22 cellular contexts compared by ENCODE assay signal in genomic region chr14:43939836-43940235, GRCh38.
DNase-seq lines count a peak whose midpoint lies in the region; ATAC-seq and TF ChIP-seq lines count a peak whose summit lies in the region.
"Had no signal": no experiment of that assay in that cellular context is flagged by ENCODE, and none has a peak within 500 bp of the region (broad histone marks: within the 10 kb centered on the region; RNA-seq: fewer than 3 reads in every experiment).

No MANE protein-coding gene starts in this region.

- H3K36me3 ChIP-seq in mesenchymal stem cell (ENCODE audit: control insufficient read depth in 1 of 2, insufficient read depth in 2 of 2, low read depth in 1 of 2, low read length in 2 of 2) (no peaks in the 10 kb centered on the region), osteoblast (ENCODE audit: insufficient read depth, low read length) (no peaks in the 10 kb centered on the region), aorta (ENCODE audit: control insufficient read depth in 1 of 2, insufficient read depth in 2 of 2, low read length in 1 of 2) (no peaks in the 10 kb centered on the region)
- H3K36me3 ChIP-seq: BLaER1 had no signal

- H4K8ac ChIP-seq in mesenchymal stem cell (ENCODE audit: low read length): peak overlapping the region; percentile 2

- H3K4me1 ChIP-seq in mesenchymal stem cell (ENCODE audit: control insufficient read depth, insufficient read depth, low read depth, low read length) (no peaks in the 10 kb centered on the region), osteoblast (ENCODE audit: insufficient read depth, low read length) (no peaks in the 10 kb centered on the region), aorta (ENCODE audit: control insufficient read depth in 1 of 2, insufficient read depth in 2 of 2, low read length in 2 of 2) (no peaks in the 10 kb centered on the region)
- H3K4me1 ChIP-seq: A549, BLaER1 had no signal

- H3K4me3 ChIP-seq in mesenchymal stem cell (ENCODE audit: insufficient read depth in 1 of 2, low read depth in 1 of 2, low read length in 2 of 2) (no peak overlapping the region), osteoblast (ENCODE audit: insufficient read depth, low read length) (no peak overlapping the region), aorta (ENCODE audit: low read length in 2 of 2) (no peak overlapping the region)
- H3K4me3 ChIP-seq: A549, BLaER1, GM23248 had no signal

- H3K9me3 ChIP-seq in mesenchymal stem cell (ENCODE audit: control insufficient read depth, low read length) (peaks cover 4% of the 10 kb centered on the region), osteoblast (ENCODE audit: low read depth, low read length) (no peaks in the 10 kb centered on the region), aorta (ENCODE audit: control insufficient read depth, low read length) (no peaks in the 10 kb centered on the region)
- H3K9me3 ChIP-seq: A549 had no signal

- H4K20me1 ChIP-seq in osteoblast (ENCODE audit: insufficient read depth, low read length): no peaks in the 10 kb centered on the region
- H4K20me1 ChIP-seq: BLaER1 had no signal

- no peak overlapping the region for H2BK15ac ChIP-seq in mesenchymal stem cell (ENCODE audit: low read depth, poor library complexity, severe bottlenecking)

- H3K27ac ChIP-seq in mesenchymal stem cell (ENCODE audit: low read length, poor library complexity, severe bottlenecking) (no peak overlapping the region), osteoblast (ENCODE audit: low read depth, low read length) (no peak overlapping the region), aorta (ENCODE audit: low read depth in 1 of 2, low read length in 2 of 2) (no peak overlapping the region)
- H3K27ac ChIP-seq: 22Rv1, A549, BLaER1, GM23248, HL-60 had no signal

- no peaks in the 10 kb centered on the region for H3K27me3 ChIP-seq in mesenchymal stem cell (ENCODE audit: control insufficient read depth in 1 of 2, insufficient read depth in 1 of 2, low read length in 2 of 2)
- no peaks in the 10 kb centered on the region for H3K27me3 ChIP-seq in osteoblast (ENCODE audit: insufficient read depth, low read length)
- no peaks in the 10 kb centered on the region for H3K27me3 ChIP-seq in aorta (ENCODE audit: control insufficient read depth in 1 of 2, insufficient read depth in 2 of 2, low read length in 1 of 2)
- H3K27me3 ChIP-seq: BLaER1 had no signal

- intact Hi-C loops in aorta (cut with DNase I): no loop called here

- no peak overlapping the region for H3K23ac ChIP-seq in mesenchymal stem cell (ENCODE audit: low read length in 2 of 2)

- no peak overlapping the region for H3K14ac ChIP-seq in mesenchymal stem cell (ENCODE audit: low read length in 2 of 2)

- H3K4me1 Mint-ChIP-seq in stimulated activated naive CD8-positive, alpha-beta T cell treated with anti-CD3 and anti-CD28 coated beads, Interleukin-15, amount 100 ng/mL, for 72 hours: no peaks in the 10 kb centered on the region
- H3K4me1 Mint-ChIP-seq: CD14-positive monocyte; CD4-positive, alpha-beta memory T cell; IgD-negative memory B cell had no signal

- peak overlapping the region in 1 of 2 experiments; percentile 42 for H3K18ac ChIP-seq in mesenchymal stem cell (ENCODE audit: low read depth in 1 of 2, low read length in 2 of 2)

- H2BK120ac ChIP-seq in mesenchymal stem cell (ENCODE audit: low read depth, low read length): no peak overlapping the region

- H2AFZ ChIP-seq in mesenchymal stem cell (ENCODE audit: low read depth, low read length) (no peak overlapping the region), osteoblast (ENCODE audit: low read length) (no peak overlapping the region)
- H2AFZ ChIP-seq: GM23248 had no signal

- no peaks in the 10 kb centered on the region for H3K79me1 ChIP-seq in mesenchymal stem cell (replicated peaks; ENCODE audit: low read length, poor library complexity, severe bottlenecking)

- no peak for DNase-seq in stimulated activated naive CD8-positive, alpha-beta T cell treated with anti-CD3 and anti-CD28 coated beads, Interleukin-15, Interleukin-2, amounts not matched to agents 100 U/mL and 50 U/mL, for 24 hours
- DNase-seq in stimulated activated naive CD8-positive, alpha-beta T cell treated with anti-CD3 and anti-CD28 coated beads, Interleukin-15, amount 100 ng/mL, for 72 hours: no peak
- DNase-seq in mesenchymal stem cell: no peak
- peak; percentile 10 for DNase-seq in osteoblast (ENCODE audit: insufficient read length, low spot score, missing footprints)
- DNase-seq in aorta: no peak
- no peak for DNase-seq in SHP77 (lab: John Stamatoyannopoulos, UW)
- no peak for DNase-seq in GM19240 (ENCODE audit: insufficient read length, low spot score)
- no peak for DNase-seq in NCI-H510A (lab: John Stamatoyannopoulos, UW)
- DNase-seq: CD4-positive, alpha-beta memory T cell; DMS153; DMS79; GF-D8; GM23248; H7; HFFc6 had no signal

- no peak for TF ChIP-seq CTCF in osteoblast (IDR thresholded peaks at IDR 0.05; ENCODE audit: extremely low read depth, low read depth, low read length)

- H2AK5ac ChIP-seq in mesenchymal stem cell (ENCODE audit: low read length, severe bottlenecking): no peak overlapping the region

- peak overlapping the region in 1 of 2 experiments; percentile 64 for H3K4ac ChIP-seq in mesenchymal stem cell (ENCODE audit: low read depth in 1 of 2, low read length in 2 of 2)

- no peak overlapping the region for H2BK5ac ChIP-seq in mesenchymal stem cell (ENCODE audit: low read depth, low read length, poor library complexity, severe bottlenecking)

- H4K91ac ChIP-seq in mesenchymal stem cell (ENCODE audit: low read length): no peak overlapping the region

- H3K9ac ChIP-seq in mesenchymal stem cell (ENCODE audit: low read length): no peak overlapping the region
- H3K9ac ChIP-seq: BLaER1, GM23248 had no signal

- H3K4me2 ChIP-seq in mesenchymal stem cell (ENCODE audit: low read length, poor library complexity, severe bottlenecking): no peak overlapping the region
- no peak overlapping the region for H3K4me2 ChIP-seq in osteoblast (ENCODE audit: insufficient read depth, low read length)
- H3K4me2 ChIP-seq: A549, BLaER1 had no signal

- H3K27me3 Mint-ChIP-seq in stimulated activated naive CD8-positive, alpha-beta T cell treated with anti-CD3 and anti-CD28 coated beads, Interleukin-15, amount 100 ng/mL, for 72 hours: no peaks in the 10 kb centered on the region
- H3K27me3 Mint-ChIP-seq: CD4-positive, alpha-beta memory T cell; IgD-negative memory B cell had no signal

- no peak overlapping the region for H2BK12ac ChIP-seq in mesenchymal stem cell (ENCODE audit: low read length in 2 of 2)

- WGBS in mesenchymal stem cell: 83% methylated on average over 11 of the region's 11 CpGs
- 83 to 84% methylated on average over 11 of the region's 11 CpGs for WGBS in aorta, 2 donors

- H3K79me2 ChIP-seq in osteoblast (ENCODE audit: insufficient read depth, low read length): no peaks in the 10 kb centered on the region

- ATAC-seq in stimulated activated naive CD8-positive, alpha-beta T cell treated with anti-CD3 and anti-CD28 coated beads, Interleukin-15, Interleukin-2, amounts not matched to agents 100 U/mL and 50 U/mL, for 24 hours: peak; percentile 19
- no peak for ATAC-seq in stimulated activated naive CD8-positive, alpha-beta T cell treated with anti-CD3 and anti-CD28 coated beads, Interleukin-15, amount 100 ng/mL, for 72 hours
- peak; percentile 26 for ATAC-seq in aorta (ENCODE audit: low FRiP score)
- ATAC-seq: A549, HCT116 had no signal

- H3K9me3 Mint-ChIP-seq in stimulated activated naive CD8-positive, alpha-beta T cell treated with anti-CD3 and anti-CD28 coated beads, Interleukin-15, amount 100 ng/mL, for 72 hours: peaks cover 8 to 16% of the 10 kb centered on the region in 2 donors

- H3K4me3 Mint-ChIP-seq in stimulated activated naive CD8-positive, alpha-beta T cell treated with anti-CD3 and anti-CD28 coated beads, Interleukin-15, amount 100 ng/mL, for 72 hours: no peak overlapping the region
- H3K4me3 Mint-ChIP-seq: CD14-positive monocyte; CD4-positive, alpha-beta memory T cell; HFFc6; IgD-negative memory B cell had no signal

- H3K27ac Mint-ChIP-seq in stimulated activated naive CD8-positive, alpha-beta T cell treated with anti-CD3 and anti-CD28 coated beads, Interleukin-15, amount 100 ng/mL, for 72 hours: no peak overlapping the region
- H3K27ac Mint-ChIP-seq: CD14-positive monocyte; CD4-positive, alpha-beta memory T cell; HFFc6; IgD-negative memory B cell had no signal
